Comparison of ENCODE assay signal across 1 cellular context in genomic region chr2:196913691-196914090, GRCh38.
TF ChIP-seq lines count a peak whose summit lies in the region.

No MANE protein-coding gene starts in this region.

TF ChIP-seq in HepG2, 621 proteins besides CTCF, POLR2A, EP300 and RAD21:
- TF ChIP-seq ZNF792 (CRISPR knock-in tag; IDR thresholded peaks at IDR 0.05) = no peak
- TF ChIP-seq RFXAP (CRISPR knock-in tag; IDR thresholded peaks at IDR 0.05; ENCODE audit: borderline replicate concordance) = no peak
- TF ChIP-seq ZNF883 (CRISPR knock-in tag; IDR thresholded peaks at IDR 0.05; ENCODE audit: not compliant biosample characterization) = no peak
- TF ChIP-seq, protein P1, sequence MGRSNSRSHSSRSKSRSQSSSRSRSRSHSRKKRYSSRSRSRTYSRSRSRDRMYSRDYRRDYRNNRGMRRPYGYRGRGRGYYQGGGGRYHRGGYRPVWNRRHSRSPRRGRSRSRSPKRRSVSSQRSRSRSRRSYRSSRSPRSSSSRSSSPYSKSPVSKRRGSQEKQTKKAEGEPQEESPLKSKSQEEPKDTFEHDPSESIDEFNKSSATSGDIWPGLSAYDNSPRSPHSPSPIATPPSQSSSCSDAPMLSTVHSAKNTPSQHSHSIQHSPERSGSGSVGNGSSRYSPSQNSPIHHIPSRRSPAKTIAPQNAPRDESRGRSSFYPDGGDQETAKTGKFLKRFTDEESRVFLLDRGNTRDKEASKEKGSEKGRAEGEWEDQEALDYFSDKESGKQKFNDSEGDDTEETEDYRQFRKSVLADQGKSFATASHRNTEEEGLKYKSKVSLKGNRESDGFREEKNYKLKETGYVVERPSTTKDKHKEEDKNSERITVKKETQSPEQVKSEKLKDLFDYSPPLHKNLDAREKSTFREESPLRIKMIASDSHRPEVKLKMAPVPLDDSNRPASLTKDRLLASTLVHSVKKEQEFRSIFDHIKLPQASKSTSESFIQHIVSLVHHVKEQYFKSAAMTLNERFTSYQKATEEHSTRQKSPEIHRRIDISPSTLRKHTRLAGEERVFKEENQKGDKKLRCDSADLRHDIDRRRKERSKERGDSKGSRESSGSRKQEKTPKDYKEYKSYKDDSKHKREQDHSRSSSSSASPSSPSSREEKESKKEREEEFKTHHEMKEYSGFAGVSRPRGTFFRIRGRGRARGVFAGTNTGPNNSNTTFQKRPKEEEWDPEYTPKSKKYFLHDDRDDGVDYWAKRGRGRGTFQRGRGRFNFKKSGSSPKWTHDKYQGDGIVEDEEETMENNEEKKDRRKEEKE (IDR thresholded peaks at IDR 0.05) = no peak
- no peak for TF ChIP-seq KLF6 (CRISPR knock-in tag; IDR thresholded peaks at IDR 0.05)
- no peak for TF ChIP-seq NKX3-1 (CRISPR knock-in tag; IDR thresholded peaks at IDR 0.05)
- no peak for TF ChIP-seq CBX5 (CRISPR knock-in tag; IDR thresholded peaks at IDR 0.05; ENCODE audit: borderline replicate concordance)
- TF ChIP-seq RBM39 (IDR thresholded peaks at IDR 0.05; ENCODE audit: low read depth, low read length, poor library complexity, severe bottlenecking) = no peak
- no peak for TF ChIP-seq IKZF4 (CRISPR knock-in tag; IDR thresholded peaks at IDR 0.05; ENCODE audit: borderline replicate concordance, low read depth, not compliant biosample characterization)
- TF ChIP-seq DDIT3 (CRISPR knock-in tag; IDR thresholded peaks at IDR 0.05) = no peak
- TF ChIP-seq, protein P2, sequence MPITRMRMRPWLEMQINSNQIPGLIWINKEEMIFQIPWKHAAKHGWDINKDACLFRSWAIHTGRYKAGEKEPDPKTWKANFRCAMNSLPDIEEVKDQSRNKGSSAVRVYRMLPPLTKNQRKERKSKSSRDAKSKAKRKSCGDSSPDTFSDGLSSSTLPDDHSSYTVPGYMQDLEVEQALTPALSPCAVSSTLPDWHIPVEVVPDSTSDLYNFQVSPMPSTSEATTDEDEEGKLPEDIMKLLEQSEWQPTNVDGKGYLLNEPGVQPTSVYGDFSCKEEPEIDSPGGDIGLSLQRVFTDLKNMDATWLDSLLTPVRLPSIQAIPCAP (CRISPR knock-in tag; IDR thresholded peaks at IDR 0.05; ENCODE audit: low read depth) = no peak
- TF ChIP-seq, protein P3, sequence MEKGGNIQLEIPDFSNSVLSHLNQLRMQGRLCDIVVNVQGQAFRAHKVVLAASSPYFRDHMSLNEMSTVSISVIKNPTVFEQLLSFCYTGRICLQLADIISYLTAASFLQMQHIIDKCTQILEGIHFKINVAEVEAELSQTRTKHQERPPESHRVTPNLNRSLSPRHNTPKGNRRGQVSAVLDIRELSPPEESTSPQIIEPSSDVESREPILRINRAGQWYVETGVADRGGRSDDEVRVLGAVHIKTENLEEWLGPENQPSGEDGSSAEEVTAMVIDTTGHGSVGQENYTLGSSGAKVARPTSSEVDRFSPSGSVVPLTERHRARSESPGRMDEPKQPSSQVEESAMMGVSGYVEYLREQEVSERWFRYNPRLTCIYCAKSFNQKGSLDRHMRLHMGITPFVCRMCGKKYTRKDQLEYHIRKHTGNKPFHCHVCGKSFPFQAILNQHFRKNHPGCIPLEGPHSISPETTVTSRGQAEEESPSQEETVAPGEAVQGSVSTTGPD (CRISPR knock-in tag; IDR thresholded peaks at IDR 0.05) = no peak
- TF ChIP-seq, protein P4, sequence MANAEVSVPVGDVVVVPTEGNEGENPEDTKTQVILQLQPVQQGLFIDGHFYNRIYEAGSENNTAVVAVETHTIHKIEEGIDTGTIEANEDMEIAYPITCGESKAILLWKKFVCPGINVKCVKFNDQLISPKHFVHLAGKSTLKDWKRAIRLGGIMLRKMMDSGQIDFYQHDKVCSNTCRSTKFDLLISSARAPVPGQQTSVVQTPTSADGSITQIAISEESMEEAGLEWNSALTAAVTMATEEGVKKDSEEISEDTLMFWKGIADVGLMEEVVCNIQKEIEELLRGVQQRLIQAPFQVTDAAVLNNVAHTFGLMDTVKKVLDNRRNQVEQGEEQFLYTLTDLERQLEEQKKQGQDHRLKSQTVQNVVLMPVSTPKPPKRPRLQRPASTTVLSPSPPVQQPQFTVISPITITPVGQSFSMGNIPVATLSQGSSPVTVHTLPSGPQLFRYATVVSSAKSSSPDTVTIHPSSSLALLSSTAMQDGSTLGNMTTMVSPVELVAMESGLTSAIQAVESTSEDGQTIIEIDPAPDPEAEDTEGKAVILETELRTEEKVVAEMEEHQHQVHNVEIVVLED (CRISPR knock-in tag; IDR thresholded peaks at IDR 0.05; ENCODE audit: borderline replicate concordance) = no peak
- no peak for TF ChIP-seq PHF20 (CRISPR knock-in tag; IDR thresholded peaks at IDR 0.05)
- no peak for TF ChIP-seq RBAK (CRISPR knock-in tag; IDR thresholded peaks at IDR 0.05)
- no peak for TF ChIP-seq MAF1 (CRISPR knock-in tag; IDR thresholded peaks at IDR 0.05; ENCODE audit: borderline replicate concordance)
- TF ChIP-seq HDAC6 (IDR thresholded peaks at IDR 0.05; ENCODE audit: low read depth, low read length) = no peak
- TF ChIP-seq ZMYM2 (CRISPR knock-in tag; IDR thresholded peaks at IDR 0.05) = no peak
TF ChIP-seq in HepG2: peak in this region for 0.
